In genomic region chr11:102451693-102452460, GRCh38 we compare ENCODE assay signal across 8 cellular contexts. TPM values are rescaled to one million over a fixed set of nuclear protein-coding genes. Genes with fewer than 3 reads are reported as not detected.
DNase-seq lines count a peak whose midpoint lies in the region; ATAC-seq and TF ChIP-seq lines count a peak whose summit lies in the region.

No MANE protein-coding gene starts in this region.

- peaks cover 54% of the 10 kb centered on the region for H3K79me2 ChIP-seq in neural progenitor cell (ENCODE audit: low read depth)

- no peaks in the 10 kb centered on the region for H3K9me3 Mint-ChIP-seq in activated T-helper 1 cell treated with anti-CD3 and anti-CD28 coated beads, Interleukin-12 subunit alpha, Interleukin-12 subunit beta, Interleukin-2, Interleukin-4 antibody, amounts not matched to agents 30 ng/mL and 10 ng/mL and 1 ng/mL, durations not matched to agents 14 hours and 24 hours and 36 hours
- no peaks in the 10 kb centered on the region for H3K9me3 Mint-ChIP-seq in neural progenitor cell

- H3K36me3 ChIP-seq in neural progenitor cell (no peaks in the 10 kb centered on the region), subcutaneous abdominal adipose tissue (ENCODE audit: control insufficient read depth in 5 of 5, insufficient read depth in 5 of 5, low read length in 5 of 5) (peaks cover 0 to 5% (median 2%) of the 10 kb centered on the region in 5 donors)

- H3K27me3 Mint-ChIP-seq in activated T-helper 1 cell treated with anti-CD3 and anti-CD28 coated beads, Interleukin-12 subunit alpha, Interleukin-12 subunit beta, Interleukin-2, Interleukin-4 antibody, amounts not matched to agents 30 ng/mL and 10 ng/mL and 1 ng/mL, durations not matched to agents 14 hours and 24 hours and 36 hours (ENCODE audit: insufficient read depth) = peaks cover 3% of the 10 kb centered on the region
- no peaks in the 10 kb centered on the region for H3K27me3 Mint-ChIP-seq in neural progenitor cell (ENCODE audit: insufficient read depth, low read depth)

- H3K27ac ChIP-seq in neural progenitor cell = no peak overlapping the region
- H3K27ac ChIP-seq in subcutaneous abdominal adipose tissue (ENCODE audit: low read depth, low read length) = peak overlapping the region; percentile 64

- H3K27ac Mint-ChIP-seq in activated T-helper 1 cell treated with anti-CD3 and anti-CD28 coated beads, Interleukin-12 subunit alpha, Interleukin-12 subunit beta, Interleukin-2, Interleukin-4 antibody, amounts not matched to agents 30 ng/mL and 10 ng/mL and 1 ng/mL, durations not matched to agents 14 hours and 24 hours and 36 hours = peak overlapping the region; percentile 94
- peak overlapping the region; percentile 84 for H3K27ac Mint-ChIP-seq in neural progenitor cell

- peaks cover 22% of the 10 kb centered on the region for H3K36me3 Mint-ChIP-seq in activated T-helper 1 cell treated with anti-CD3 and anti-CD28 coated beads, Interleukin-12 subunit alpha, Interleukin-12 subunit beta, Interleukin-2, Interleukin-4 antibody, amounts not matched to agents 30 ng/mL and 10 ng/mL and 1 ng/mL, durations not matched to agents 14 hours and 24 hours and 36 hours (ENCODE audit: low read depth)
- peaks cover 12% of the 10 kb centered on the region for H3K36me3 Mint-ChIP-seq in neural progenitor cell

- no peak for TF ChIP-seq CTCF in fibroblast of the aortic adventitia (IDR thresholded peaks at IDR 0.05; ENCODE audit: insufficient read depth, low read length)
- peak; percentile 29 for TF ChIP-seq CTCF in neural progenitor cell (IDR thresholded peaks at IDR 0.05)

- peak overlapping the region; percentile 87 for H2AFZ ChIP-seq in neural progenitor cell (replicated peaks)

- DNase-seq in COR-L47 (lab: John Stamatoyannopoulos, UW) (peak; percentile 67), OCI-M1 (lab: John Stamatoyannopoulos, UW) (peak; percentile 64), fibroblast of the aortic adventitia (ENCODE audit: low read depth) (peak; percentile 42), neural progenitor cell (ENCODE audit: low spot score) (peak; percentile 82)
- peak; percentile 75 for DNase-seq in activated T-helper 1 cell treated with anti-CD3 and anti-CD28 coated beads, Interleukin-12 subunit alpha, Interleukin-12 subunit beta, Interleukin-2, Interleukin-4 antibody, amounts not matched to agents 30 ng/mL and 10 ng/mL and 1 ng/mL, durations not matched to agents 14 hours and 24 hours and 36 hours (ENCODE audit: low spot score)

- H3K9me3 ChIP-seq in neural progenitor cell (ENCODE audit: low read depth) (no peaks in the 10 kb centered on the region), subcutaneous abdominal adipose tissue (ENCODE audit: control insufficient read depth in 5 of 5, low read length in 5 of 5) (no peaks in the 10 kb centered on the region)

- H3F3A ChIP-seq in neural progenitor cell (ENCODE audit: low read depth) = peaks cover 29% of the 10 kb centered on the region

- H3K27me3 ChIP-seq in neural progenitor cell (peaks cover 13% of the 10 kb centered on the region), subcutaneous abdominal adipose tissue (ENCODE audit: control insufficient read depth in 5 of 5, insufficient read depth in 4 of 5, low read length in 5 of 5) (no peaks in the 10 kb centered on the region)

- H3K4me1 ChIP-seq in neural progenitor cell (peaks cover 45% of the 10 kb centered on the region), subcutaneous abdominal adipose tissue (ENCODE audit: control insufficient read depth in 5 of 5, insufficient read depth in 5 of 5, low read length in 5 of 5) (peaks cover 4 to 46% (median 37%) of the 10 kb centered on the region in 5 donors)

- ATAC-seq in GM19452 (IDR thresholded peaks at IDR 0.05; ENCODE audit: unreplicated experiment) = peak; percentile 61
- ATAC-seq in HG03575 (IDR thresholded peaks at IDR 0.05; ENCODE audit: extremely low read depth, insufficient number of reproducible peaks, low FRiP score, unreplicated experiment) = peak; percentile 38

- peak overlapping the region; percentile 89 for H3K4me3 ChIP-seq in fibroblast of the aortic adventitia (ENCODE audit: low read depth, low read length)
- peak overlapping the region; percentile 76 for H3K4me3 ChIP-seq in neural progenitor cell
- H3K4me3 ChIP-seq in subcutaneous abdominal adipose tissue (ENCODE audit: low read depth in 1 of 5, low read length in 5 of 5) = peak overlapping the region; percentile 78 to 95 (median 85)

- H3K9ac ChIP-seq in neural progenitor cell (peak overlapping the region; percentile 62), subcutaneous abdominal adipose tissue (ENCODE audit: low read length in 5 of 5) (peak overlapping the region; percentile 52 to 81 (median 75))

- H3K4me1 Mint-ChIP-seq in activated T-helper 1 cell treated with anti-CD3 and anti-CD28 coated beads, Interleukin-12 subunit alpha, Interleukin-12 subunit beta, Interleukin-2, Interleukin-4 antibody, amounts not matched to agents 30 ng/mL and 10 ng/mL and 1 ng/mL, durations not matched to agents 14 hours and 24 hours and 36 hours (ENCODE audit: low read depth) = peaks cover 86% of the 10 kb centered on the region
- H3K4me1 Mint-ChIP-seq in neural progenitor cell = peaks cover 37% of the 10 kb centered on the region

- intact Hi-C loops in activated T-helper 1 cell treated with anti-CD3 and anti-CD28 coated beads, Interleukin-12 subunit alpha, Interleukin-12 subunit beta, Interleukin-2, Interleukin-4 antibody, amounts not matched to agents 30 ng/mL and 10 ng/mL and 1 ng/mL, durations not matched to agents 14 hours and 24 hours and 36 hours (cut with micrococcal nuclease) = loop anchor here (1.0 to 10.0 kb wide), 12 partner anchors 21 to 643 kb away; partner anchors contain the start of genes ANGPTL5, BIRC2, BIRC3 and CEP126

- peaks cover 37% of the 10 kb centered on the region for H4K20me1 ChIP-seq in neural progenitor cell (ENCODE audit: low read depth)

- peak overlapping the region; percentile 93 for H3K4me3 Mint-ChIP-seq in activated T-helper 1 cell treated with anti-CD3 and anti-CD28 coated beads, Interleukin-12 subunit alpha, Interleukin-12 subunit beta, Interleukin-2, Interleukin-4 antibody, amounts not matched to agents 30 ng/mL and 10 ng/mL and 1 ng/mL, durations not matched to agents 14 hours and 24 hours and 36 hours
- peak overlapping the region; percentile 99 for H3K4me3 Mint-ChIP-seq in neural progenitor cell

- H3K4me2 ChIP-seq in neural progenitor cell = peak overlapping the region; percentile 93

RNA-seq across cellular contexts. Expression of gene TMEM123, which starts 0.7 kb away (rescaled TPM):
- 206 and 231 TPM in 2 replicates for total RNA-seq in activated T-helper 1 cell treated with anti-CD3 and anti-CD28 coated beads, Interleukin-12 subunit alpha, Interleukin-12 subunit beta, Interleukin-2, Interleukin-4 antibody, amounts not matched to agents 30 ng/mL and 10 ng/mL and 1 ng/mL, durations not matched to agents 14 hours and 24 hours and 36 hours
- total RNA-seq in fibroblast of the aortic adventitia (ENCODE audit: low replicate concordance) (36.6 and 86.3 TPM in 2 replicates), neural progenitor cell (ENCODE audit: low replicate concordance) (127 and 230 TPM in 2 replicates)
